Comparison of ENCODE assay signal across 13 cellular contexts in the genomic region with DNA sequence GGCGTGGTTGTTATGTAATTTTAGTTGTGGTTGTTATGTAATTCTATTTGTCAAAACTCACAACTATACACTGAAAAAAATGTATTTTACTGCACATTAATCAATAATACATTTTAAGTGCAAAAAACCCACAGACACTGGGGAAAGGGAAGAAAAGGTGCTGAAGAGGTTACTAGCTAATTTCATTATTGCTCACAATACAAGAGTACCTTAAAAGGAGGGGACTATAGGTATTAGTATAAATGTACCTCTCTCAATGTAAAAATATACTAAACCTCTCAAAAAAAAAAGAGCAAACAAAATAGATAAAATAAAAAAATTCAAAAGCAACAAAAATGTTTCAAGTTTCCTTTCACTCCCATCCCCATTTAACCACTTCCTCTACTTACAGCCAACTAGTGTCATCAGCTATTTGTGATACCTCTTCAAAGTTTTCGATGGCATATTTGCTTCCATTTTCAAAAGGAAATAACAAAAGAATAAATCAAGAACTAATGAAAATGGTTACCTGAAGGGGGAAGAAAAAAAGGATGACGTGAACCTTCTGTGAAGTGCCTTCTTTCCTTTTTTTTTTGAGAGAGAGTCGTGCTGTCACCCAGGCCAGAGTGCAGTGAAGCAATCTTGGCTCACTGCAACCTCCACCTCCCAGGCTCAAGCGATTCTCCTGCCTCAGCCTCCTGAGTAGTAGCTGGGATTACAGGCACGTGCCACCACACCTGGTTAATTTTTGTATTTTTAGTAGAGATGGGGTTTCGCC. TPM values are rescaled to one million over a fixed set of nuclear protein-coding genes. Genes with fewer than 3 reads are reported as not detected.
A peak's percentile ranks its signal among the peaks of the same experiment; 100 is the strongest.
DNase-seq lines count a peak whose midpoint lies in the region; ATAC-seq, FAIRE-seq and TF ChIP-seq lines count a peak whose summit lies in the region.
"Had no signal": no experiment of that assay in that cellular context is flagged by ENCODE, and none has a peak within 500 bp of the region (broad histone marks: within the 10 kb centered on the region; RNA-seq: fewer than 3 reads in every experiment).

No MANE protein-coding gene starts in this region.

- peak overlapping the region; percentile 24 for H3K4me3 ChIP-seq in MM.1S (ENCODE audit: low read length)
- H3K4me3 ChIP-seq: coronary artery, pancreas had no signal

- no peak overlapping the region for H2AFZ ChIP-seq in MM.1S (ENCODE audit: low read length)

- H3F3A ChIP-seq in MM.1S (ENCODE audit: insufficient read depth, low read length) = peaks cover 8% of the 10 kb centered on the region

- H3K79me2 ChIP-seq in MM.1S (ENCODE audit: low read length) = peaks cover 88% of the 10 kb centered on the region

- H3K27me3 ChIP-seq in MM.1S (replicated peaks; ENCODE audit: insufficient read depth, low read length) = no peaks in the 10 kb centered on the region
- H3K27me3 ChIP-seq: pancreas had no signal

- H3K9me3 Mint-ChIP-seq in CD14-positive monocyte = peaks cover 4 to 13% (median 8%) of the 10 kb centered on the region in 7 donors
- peaks cover 7% of the 10 kb centered on the region for H3K9me3 Mint-ChIP-seq in activated naive CD8-positive, alpha-beta T cell (ENCODE audit: low read depth)

- DNase-seq in CD14-positive monocyte (ENCODE audit: low spot score) (no peak), GM18507 (ENCODE audit: extremely low spot score, insufficient read length, low read depth) (peak; percentile 9), MM.1S (peak; percentile 54), foreskin melanocyte (no peak), inferior parietal cortex (ENCODE audit: extremely low spot score) (no peak)
- DNase-seq in activated CD8-positive, alpha-beta memory T cell treated with anti-CD3 and anti-CD28 coated beads, Interleukin-2, amount 50 U/mL, for 48 hours = no peak
- DNase-seq: activated effector memory CD4-positive, alpha-beta T cell treated with Interleukin-2 at 50 U/mL for 16 hours; C1 segment of cervical spinal cord; pancreas; stimulated activated CD4-positive, alpha-beta T cell treated with anti-CD3 and anti-CD28 coated beads, Interleukin-2, amount 100 ng/mL, for 24 hours had no signal

- H3K36me3 ChIP-seq in MM.1S (replicated peaks; ENCODE audit: insufficient read depth, low read length) = no peaks in the 10 kb centered on the region
- H3K36me3 ChIP-seq: pancreas had no signal

- H3K36me3 Mint-ChIP-seq in CD14-positive monocyte = peaks cover 17 to 30% of the 10 kb centered on the region in 2 donors
- H3K36me3 Mint-ChIP-seq in activated naive CD8-positive, alpha-beta T cell = peaks cover 14% of the 10 kb centered on the region

- no peaks in the 10 kb centered on the region for H4K20me1 ChIP-seq in MM.1S (ENCODE audit: insufficient read depth, low read length)

- FAIRE-seq in GM18507 (lab: Jason Lieb, UNC) = peak; percentile 64
- FAIRE-seq: pancreas had no signal

- ATAC-seq in HG03439 (IDR thresholded peaks at IDR 0.05; ENCODE audit: unreplicated experiment) = no peak
- ATAC-seq: pancreas had no signal

- 0 out of 2 replicates have a peak overlapping the region, but pooled peaks have one; percentile 25 for H3K9ac ChIP-seq in MM.1S (ENCODE audit: low read length)

- H3K4me3 Mint-ChIP-seq in CD14-positive monocyte = peak overlapping the region in 1 of 2 donors; percentile 15
- peak overlapping the region; percentile 42 for H3K4me3 Mint-ChIP-seq in activated naive CD8-positive, alpha-beta T cell

- no peaks in the 10 kb centered on the region for H3K9me3 ChIP-seq in MM.1S (replicated peaks; ENCODE audit: insufficient read depth, low read length)
- H3K9me3 ChIP-seq: pancreas had no signal

- H3K4me2 ChIP-seq in MM.1S (ENCODE audit: low read depth, low read length) = peak overlapping the region; percentile 43

- H3K4me1 ChIP-seq in MM.1S (ENCODE audit: low read length) = peaks cover 6% of the 10 kb centered on the region

- H3K27me3 Mint-ChIP-seq in CD14-positive monocyte (ENCODE audit: low read depth in 3 of 3) = no peaks in the 10 kb centered on the region
- no peaks in the 10 kb centered on the region for H3K27me3 Mint-ChIP-seq in activated naive CD8-positive, alpha-beta T cell

- peak overlapping the region; percentile 60; the same call in 1 of the 2 replicates for H3K27ac ChIP-seq in MM.1S (ENCODE audit: low read length)
- H3K27ac ChIP-seq: coronary artery, pancreas had no signal

- H3K27ac Mint-ChIP-seq in CD14-positive monocyte = peak overlapping the region in 4 of 7 donors; percentile 20 to 27 (median 20)
- peak overlapping the region; percentile 85 for H3K27ac Mint-ChIP-seq in activated naive CD8-positive, alpha-beta T cell

- TF ChIP-seq CTCF in CD14-positive monocyte (IDR thresholded peaks at IDR 0.05) = no peak
- no peak for TF ChIP-seq CTCF in MM.1S (IDR thresholded peaks at IDR 0.05; ENCODE audit: low read length)

- H3K9me2 ChIP-seq in MM.1S (replicated peaks; ENCODE audit: insufficient read depth, low read length) = no peaks in the 10 kb centered on the region

- intact Hi-C loops in CD14-positive monocyte (cut with micrococcal nuclease) = no loop called here

- peaks cover 15% of the 10 kb centered on the region for H3K4me1 Mint-ChIP-seq in CD14-positive monocyte
- peaks cover 68% of the 10 kb centered on the region for H3K4me1 Mint-ChIP-seq in activated naive CD8-positive, alpha-beta T cell (ENCODE audit: low read depth)

RNA-seq across cellular contexts. Expression of gene RANBP9, which starts 30.2 kb away (rescaled TPM):
- polyA plus RNA-seq in CD14-positive monocyte = 1 to 10 TPM; 1.8 to 2.0 TPM

Comparison
In these comparisons a context has a peak if more than half of its experiments do, and no peak if none do; other contexts are left out.
1. DNase-seq: peak in GM18507 (single experiment) and MM.1S (single experiment); none in CD14-positive monocyte (single experiment), foreskin melanocyte (single experiment), inferior parietal cortex (single experiment) and activated CD8-positive, alpha-beta memory T cell treated with anti-CD3 and anti-CD28 coated beads, Interleukin-2, amount 50 U/mL, for 48 hours (single experiment).